In the genomic region with DNA sequence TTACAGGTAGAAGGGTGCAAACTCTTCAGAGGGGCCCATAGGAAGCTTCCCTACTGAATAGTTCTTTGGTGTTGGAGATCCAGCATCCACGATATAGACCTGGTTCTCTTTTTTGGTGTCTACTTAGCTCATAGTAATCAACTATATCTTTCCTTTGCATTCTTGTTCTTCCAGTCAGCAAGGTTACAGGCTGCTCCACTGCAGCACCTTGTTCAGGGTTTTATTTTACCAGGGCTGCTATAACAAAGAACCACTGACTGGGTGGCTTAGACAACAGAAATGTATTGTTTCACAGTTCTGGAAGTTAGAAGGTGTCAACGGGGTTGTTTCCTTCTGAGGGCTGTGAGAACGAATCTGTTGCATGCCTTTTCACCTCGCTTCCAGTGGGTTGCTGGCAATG, we compare ENCODE assay signal across 32 cellular contexts.
"Had no signal": no experiment of that assay in that cellular context is flagged by ENCODE, and none has a peak within 500 bp of the region (broad histone marks: within the 10 kb centered on the region; RNA-seq: fewer than 3 reads in every experiment).

No MANE protein-coding gene starts in this region.

- DNase-seq: activated CD4-positive, alpha-beta T cell treated with anti-CD3 and anti-CD28 coated beads, Interleukin-2, amount 10 ng/mL, durations not matched to agents 24 days and 14 days; activated CD4-positive, alpha-beta T cell treated with anti-CD3 and anti-CD28 coated beads, Interleukin-2, amount 50 U/mL, for 4 hours; activated CD8-positive, alpha-beta T cell treated with anti-CD3 and anti-CD28 coated beads for 36 hours; activated effector memory CD4-positive, alpha-beta T cell treated with anti-CD3 and anti-CD28 coated beads, Interleukin-2, amount 50 U/mL, for 16 hours; activated naive CD4-positive, alpha-beta T cell; activated naive CD4-positive, alpha-beta T cell treated with anti-CD3 and anti-CD28 coated beads, Interleukin-2, amount 50 U/mL, for 16 hours; activated naive CD8-positive, alpha-beta T cell treated with anti-CD3 and anti-CD28 coated beads for 36 hours; activated T-cell treated with anti-CD3 and anti-CD28 coated beads, Interleukin-2, amount 50 U/mL, for 1 hour; activated T-cell treated with anti-CD3 and anti-CD28 coated beads, Interleukin-2, amount 50 U/mL, for 72 hours; amniotic stem cell; aorta; brain microvascular endothelial cell; central memory CD4-positive, alpha-beta T cell; Kasumi-1; KG1; NCI-H1092 treated with DMSO at 0.1 percent for 48 hours; NCI-H1417; NCI-H146; NCI-H187; NCI-H2029 treated with DMSO at 0.1 percent for 48 hours; NCI-H2107; NCI-H2171; NCI-H510A; NCI-H526 treated with DMSO at 0.1 percent for 48 hours; NCI-H774; SHP77; SJCRH30; T1000; WERI-Rb-1 had no signal

- H3K27me3 ChIP-seq: brain microvascular endothelial cell, SJCRH30 had no signal

- H3K4me1 Mint-ChIP-seq: activated CD4-positive, alpha-beta T cell treated with anti-CD3 and anti-CD28 coated beads, Interleukin-2, amount 10 ng/mL, durations not matched to agents 24 days and 14 days; activated naive CD8-positive, alpha-beta T cell treated with anti-CD3 and anti-CD28 coated beads for 36 hours; activated T-helper 17 cell treated with anti-CD3 and anti-CD28 coated beads, Interleukin-2, amount 50 U/mL, for 72 hours had no signal

- ATAC-seq: activated CD8-positive, alpha-beta T cell treated with anti-CD3 and anti-CD28 coated beads for 36 hours; activated T-cell treated with anti-CD3 and anti-CD28 coated beads, Interleukin-2, amount 50 U/mL, for 72 hours; activated T-helper 17 cell treated with anti-CD3 and anti-CD28 coated beads, Interleukin-2, amount 50 U/mL, for 72 hours; Panc1 had no signal

- H3K4me3 Mint-ChIP-seq: activated CD4-positive, alpha-beta T cell treated with anti-CD3 and anti-CD28 coated beads, Interleukin-2, amount 10 ng/mL, durations not matched to agents 24 days and 14 days; activated CD8-positive, alpha-beta T cell treated with anti-CD3 and anti-CD28 coated beads for 36 hours; activated naive CD8-positive, alpha-beta T cell treated with anti-CD3 and anti-CD28 coated beads for 36 hours; activated T-cell treated with anti-CD3 and anti-CD28 coated beads, Interleukin-2, amount 50 U/mL, for 72 hours; activated T-helper 17 cell treated with anti-CD3 and anti-CD28 coated beads, Interleukin-2, amount 50 U/mL, for 72 hours had no signal

- H3K9me3 Mint-ChIP-seq: activated CD4-positive, alpha-beta T cell treated with anti-CD3 and anti-CD28 coated beads, Interleukin-2, amount 10 ng/mL, durations not matched to agents 24 days and 14 days; activated CD8-positive, alpha-beta T cell treated with anti-CD3 and anti-CD28 coated beads for 36 hours; activated naive CD8-positive, alpha-beta T cell treated with anti-CD3 and anti-CD28 coated beads for 36 hours; activated T-cell treated with anti-CD3 and anti-CD28 coated beads, Interleukin-2, amount 50 U/mL, for 72 hours; activated T-helper 17 cell treated with anti-CD3 and anti-CD28 coated beads, Interleukin-2, amount 50 U/mL, for 72 hours had no signal

- H3K9me3 ChIP-seq: SJCRH30 had no signal

- H3K36me3 Mint-ChIP-seq: activated naive CD8-positive, alpha-beta T cell treated with anti-CD3 and anti-CD28 coated beads for 36 hours had no signal

- H3K4me1 ChIP-seq: SJCRH30 had no signal

- H3K36me3 ChIP-seq: brain microvascular endothelial cell, SJCRH30, WERI-Rb-1 had no signal

- H3K27me3 Mint-ChIP-seq: activated CD4-positive, alpha-beta T cell treated with anti-CD3 and anti-CD28 coated beads, Interleukin-2, amount 10 ng/mL, durations not matched to agents 24 days and 14 days; activated naive CD8-positive, alpha-beta T cell treated with anti-CD3 and anti-CD28 coated beads for 36 hours; activated T-helper 17 cell treated with anti-CD3 and anti-CD28 coated beads, Interleukin-2, amount 50 U/mL, for 72 hours had no signal

- H3K27ac ChIP-seq: brain microvascular endothelial cell, SJCRH30, SK-N-MC, WERI-Rb-1 had no signal

- H3K4me3 ChIP-seq: SJCRH30, SK-N-MC had no signal

- H3K27ac Mint-ChIP-seq: activated CD4-positive, alpha-beta T cell treated with anti-CD3 and anti-CD28 coated beads, Interleukin-2, amount 10 ng/mL, durations not matched to agents 24 days and 14 days; activated CD8-positive, alpha-beta T cell treated with anti-CD3 and anti-CD28 coated beads for 36 hours; activated naive CD8-positive, alpha-beta T cell treated with anti-CD3 and anti-CD28 coated beads for 36 hours; activated T-cell treated with anti-CD3 and anti-CD28 coated beads, Interleukin-2, amount 50 U/mL, for 72 hours; activated T-helper 17 cell treated with anti-CD3 and anti-CD28 coated beads, Interleukin-2, amount 50 U/mL, for 72 hours had no signal
